In genomic region chr16:73599870-73600269, GRCh38 we compare ENCODE assay signal across 10 cellular contexts.
"Had no signal": no experiment of that assay in that cellular context is flagged by ENCODE, and none has a peak within 500 bp of the region (broad histone marks: within the 10 kb centered on the region; RNA-seq: fewer than 3 reads in every experiment).

No MANE protein-coding gene starts in this region.

- H2AFZ ChIP-seq: GM23248 had no signal

- H3K4me3 ChIP-seq: GM23248, GM23338, HAP-1 had no signal

- ATAC-seq: GM23338, HCT116 had no signal

- H3K4me2 ChIP-seq: GM23338 had no signal

- H3K36me3 ChIP-seq: HAP-1 had no signal

- FAIRE-seq: H54 had no signal

- H3K9ac ChIP-seq: GM23248 had no signal

- H3K9me3 ChIP-seq: HAP-1 had no signal

- H3K4me1 ChIP-seq: HAP-1 had no signal

- DNase-seq: GM23248, GOT3, H7, H9, HCEC 1CT, HFFc6 had no signal

- H3K27ac ChIP-seq: GM23248 had no signal
